Comparison of ENCODE assay signal across 11 cellular contexts in the genomic region with DNA sequence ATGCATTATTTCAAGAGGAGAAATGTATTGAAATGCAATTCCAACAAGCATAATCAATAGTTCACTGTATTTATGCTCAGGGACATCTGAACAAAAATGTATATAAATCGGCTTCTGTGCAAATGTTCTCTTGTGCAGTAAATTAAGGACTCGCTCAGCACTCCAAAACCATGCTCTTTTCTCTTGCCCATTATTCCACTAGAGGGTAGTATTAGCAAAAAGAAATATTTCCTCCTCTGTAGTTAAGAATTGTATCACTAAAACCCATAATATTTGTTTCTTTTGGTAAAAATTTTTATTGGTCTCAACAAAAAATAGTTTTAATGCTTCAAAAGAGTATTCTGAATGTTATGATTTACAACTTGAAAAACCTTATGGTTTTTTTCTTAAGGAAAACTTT.
A peak's percentile ranks its signal among the peaks of the same experiment; 100 is the strongest.
DNase-seq lines count a peak whose midpoint lies in the region; ATAC-seq and TF ChIP-seq lines count a peak whose summit lies in the region.
"Had no signal": no experiment of that assay in that cellular context is flagged by ENCODE, and none has a peak within 500 bp of the region (broad histone marks: within the 10 kb centered on the region; RNA-seq: fewer than 3 reads in every experiment).

No MANE protein-coding gene starts in this region.

- H4K20me1 ChIP-seq in H9 (ENCODE audit: control insufficient read depth, insufficient read depth, insufficient read length) (no peaks in the 10 kb centered on the region), neural progenitor cell (ENCODE audit: low read depth) (no peaks in the 10 kb centered on the region)

- H3F3A ChIP-seq in neural progenitor cell (ENCODE audit: low read depth): no peaks in the 10 kb centered on the region

- no peaks in the 10 kb centered on the region for H3K27me3 ChIP-seq in H9 (ENCODE audit: insufficient read depth, low read length)
- no peaks in the 10 kb centered on the region for H3K27me3 ChIP-seq in neural progenitor cell
- no peaks in the 10 kb centered on the region for H3K27me3 ChIP-seq in tibial artery
- H3K27me3 ChIP-seq: esophagus muscularis mucosa, stomach had no signal

- DNase-seq in H9 (no peak), NCI-H748 treated with DMSO at 0.1 percent for 48 hours (lab: John Stamatoyannopoulos, UW) (peak; percentile 14), choroid plexus epithelial cell (ENCODE audit: low read depth) (peak; percentile 1), neural progenitor cell (ENCODE audit: low spot score) (peak; percentile 3), tibial artery (no peak), KG1 (lab: John Stamatoyannopoulos, UW) (no peak)
- DNase-seq: activated CD4-positive, alpha-beta T cell treated with anti-CD3 and anti-CD28 coated beads, Interleukin-2, amount 10 ng/mL, durations not matched to agents 24 days and 14 days; stomach had no signal

- no peak overlapping the region for H3K18ac ChIP-seq in H9 (ENCODE audit: insufficient read length, low read depth, low read length)

- H2BK15ac ChIP-seq in H9 (ENCODE audit: low read depth, low read length): no peak overlapping the region

- no peak for ATAC-seq in HG03469 (IDR thresholded peaks at IDR 0.05; ENCODE audit: unreplicated experiment)

- no peaks in the 10 kb centered on the region for H3K36me3 ChIP-seq in neural progenitor cell
- H3K36me3 ChIP-seq in tibial artery: no peaks in the 10 kb centered on the region
- H3K36me3 ChIP-seq: esophagus muscularis mucosa, stomach had no signal

- H3K23ac ChIP-seq in H9 (ENCODE audit: insufficient read length, low read depth, low read length): no peak overlapping the region

- TF ChIP-seq CTCF in H9 (conservative IDR thresholded peaks at IDR 0.05): peak; percentile 64
- no peak for TF ChIP-seq CTCF in choroid plexus epithelial cell (conservative IDR thresholded peaks at IDR 0.05; ENCODE audit: low read depth, low read length)
- peak; percentile 56 for TF ChIP-seq CTCF in neural progenitor cell (IDR thresholded peaks at IDR 0.05)
- no peak for TF ChIP-seq CTCF in tibial artery (IDR thresholded peaks at IDR 0.05)

- H4K8ac ChIP-seq in H9 (replicated peaks; ENCODE audit: insufficient read length, low read depth, low read length): no peak overlapping the region

- intact Hi-C loops in tibial artery (cut with DNase I; ENCODE audit: low total_unique reads): no loop called here

- H3K27me3 Mint-ChIP-seq in H9 (ENCODE audit: low read depth) (no peaks in the 10 kb centered on the region), neural progenitor cell (ENCODE audit: insufficient read depth, low read depth) (no peaks in the 10 kb centered on the region)
- H3K27me3 Mint-ChIP-seq: activated CD4-positive, alpha-beta T cell treated with anti-CD3 and anti-CD28 coated beads, Interleukin-2, amount 10 ng/mL, durations not matched to agents 24 days and 14 days; IgD-negative memory B cell had no signal

- H2BK12ac ChIP-seq in H9 (ENCODE audit: insufficient read length, low read depth, low read length): no peak overlapping the region

- no peak overlapping the region for H3K14ac ChIP-seq in H9 (ENCODE audit: insufficient read depth, low read length)

- no peaks in the 10 kb centered on the region for H3K23me2 ChIP-seq in H9 (ENCODE audit: insufficient read length, low read depth, low read length, poor library complexity, severe bottlenecking)

- WGBS in H9 (ENCODE audit: extremely low coverage, insufficient read length, low lambda C conversion rate): no CpG with 5 or more reads among the region's 2 CpGs

- no peak overlapping the region for H3K56ac ChIP-seq in H9 (ENCODE audit: insufficient read length, low read depth, low read length)

- H3K4me1 Mint-ChIP-seq in H9 (peaks cover 0 to 5% of the 10 kb centered on the region in 2 experiments; a peak in 1 of 4 replicates), neural progenitor cell (no peaks in the 10 kb centered on the region)
- H3K4me1 Mint-ChIP-seq: activated CD4-positive, alpha-beta T cell treated with anti-CD3 and anti-CD28 coated beads, Interleukin-2, amount 10 ng/mL, durations not matched to agents 24 days and 14 days; IgD-negative memory B cell had no signal

- H3K4ac ChIP-seq in H9 (ENCODE audit: low read depth, low read length): no peak overlapping the region

- H3K4me2 ChIP-seq in H9 (ENCODE audit: insufficient read depth, insufficient read length, low read length) (no peak overlapping the region), neural progenitor cell (no peak overlapping the region)

- no peak overlapping the region for H4K5ac ChIP-seq in H9 (ENCODE audit: insufficient read length, low read depth, low read length)

- no peak overlapping the region for H2AFZ ChIP-seq in H9 (ENCODE audit: low read length)
- no peak overlapping the region for H2AFZ ChIP-seq in neural progenitor cell (replicated peaks)

- H3K4me3 Mint-ChIP-seq in H9 (no peak overlapping the region), neural progenitor cell (no peak overlapping the region)
- H3K4me3 Mint-ChIP-seq: activated CD4-positive, alpha-beta T cell treated with anti-CD3 and anti-CD28 coated beads, Interleukin-2, amount 10 ng/mL, durations not matched to agents 24 days and 14 days; IgD-negative memory B cell had no signal

- H2BK20ac ChIP-seq in H9 (ENCODE audit: low read depth, low read length, poor library complexity, severe bottlenecking): no peak overlapping the region

- H3K79me2 ChIP-seq in H9 (ENCODE audit: insufficient read depth, low read length) (no peaks in the 10 kb centered on the region), neural progenitor cell (ENCODE audit: low read depth) (no peaks in the 10 kb centered on the region)

- H3K27ac Mint-ChIP-seq in H9: no peak overlapping the region
- H3K27ac Mint-ChIP-seq in neural progenitor cell: no peak overlapping the region
- H3K27ac Mint-ChIP-seq: activated CD4-positive, alpha-beta T cell treated with anti-CD3 and anti-CD28 coated beads, Interleukin-2, amount 10 ng/mL, durations not matched to agents 24 days and 14 days; IgD-negative memory B cell had no signal

- H3K27ac ChIP-seq in H9 (ENCODE audit: insufficient read length, low read depth, low read length) (no peak overlapping the region), neural progenitor cell (no peak overlapping the region), tibial artery (no peak overlapping the region)
- H3K27ac ChIP-seq: esophagus muscularis mucosa, stomach had no signal

- no peak overlapping the region for H3T11ph ChIP-seq in H9 (ENCODE audit: low read length)

- no peak overlapping the region for H2AK5ac ChIP-seq in H9 (ENCODE audit: insufficient read length, low read length)

- H3K4me1 ChIP-seq in H9 (ENCODE audit: insufficient read depth, low read length) (no peaks in the 10 kb centered on the region), neural progenitor cell (no peaks in the 10 kb centered on the region), tibial artery (no peaks in the 10 kb centered on the region)
- H3K4me1 ChIP-seq: esophagus muscularis mucosa, stomach had no signal

- no peak overlapping the region for H3K9ac ChIP-seq in H9 (ENCODE audit: extremely low read depth, insufficient read length, low read length)
- no peak overlapping the region for H3K9ac ChIP-seq in neural progenitor cell

- no peaks in the 10 kb centered on the region for H3K9me3 Mint-ChIP-seq in H9
- no peaks in the 10 kb centered on the region for H3K9me3 Mint-ChIP-seq in neural progenitor cell
- H3K9me3 Mint-ChIP-seq: IgD-negative memory B cell had no signal

- H3K9me3 ChIP-seq in H9 (ENCODE audit: control insufficient read depth, low read depth, low read length) (no peaks in the 10 kb centered on the region), neural progenitor cell (ENCODE audit: low read depth) (no peaks in the 10 kb centered on the region), tibial artery (no peaks in the 10 kb centered on the region)
- H3K9me3 ChIP-seq: esophagus muscularis mucosa, stomach had no signal

- H2BK120ac ChIP-seq in H9 (ENCODE audit: low read depth, low read length, poor library complexity, severe bottlenecking): no peak overlapping the region

- no peak overlapping the region for H4K91ac ChIP-seq in H9 (ENCODE audit: insufficient read length, low read depth, low read length)

- H2BK5ac ChIP-seq in H9 (ENCODE audit: insufficient read length, low read length): no peak overlapping the region

- H3K36me3 Mint-ChIP-seq in H9 (ENCODE audit: insufficient read depth in 1 of 3, low read depth in 3 of 3) (no peaks in the 10 kb centered on the region; a peak in 1 of 7 replicates), neural progenitor cell (no peaks in the 10 kb centered on the region)
- H3K36me3 Mint-ChIP-seq: IgD-negative memory B cell had no signal

- no peaks in the 10 kb centered on the region for H3K79me1 ChIP-seq in H9 (ENCODE audit: insufficient read depth, low read depth, low read length, poor library complexity, severe bottlenecking)

- H3K4me3 ChIP-seq in choroid plexus epithelial cell (ENCODE audit: low read depth, low read length): no peak overlapping the region
- H3K4me3 ChIP-seq in neural progenitor cell: no peak overlapping the region
- no peak overlapping the region for H3K4me3 ChIP-seq in tibial artery
- H3K4me3 ChIP-seq: esophagus muscularis mucosa, stomach had no signal

Comparison
In these comparisons a context has a peak if more than half of its experiments do, and no peak if none do; other contexts are left out.
1. DNase-seq: peak in NCI-H748 treated with DMSO at 0.1 percent for 48 hours (single experiment), choroid plexus epithelial cell (single experiment) and neural progenitor cell (single experiment); none in H9 (single experiment), tibial artery (0 of 2) and KG1 (single experiment).
2. CTCF ChIP-seq: peak in H9 (single experiment) and neural progenitor cell (single experiment); none in choroid plexus epithelial cell (single experiment) and tibial artery (0 of 2).